In genomic region chr12:22287776-22288621, GRCh38 we compare ENCODE assay signal across 9 cellular contexts. TPM values are rescaled to one million over a fixed set of nuclear protein-coding genes. Genes with fewer than 3 reads are reported as not detected.
A peak's percentile ranks its signal among the peaks of the same experiment; 100 is the strongest.
DNase-seq lines count a peak whose midpoint lies in the region; ATAC-seq and TF ChIP-seq lines count a peak whose summit lies in the region.
"Had no signal": no experiment of that assay in that cellular context is flagged by ENCODE, and none has a peak within 500 bp of the region (broad histone marks: within the 10 kb centered on the region; RNA-seq: fewer than 3 reads in every experiment).

No MANE protein-coding gene starts in this region.

- TF ChIP-seq CTCF in brain (conservative IDR thresholded peaks at IDR 0.05) (no peak), GM20000 (IDR thresholded peaks at IDR 0.05; ENCODE audit: extremely low read depth, missing control alignments) (no peak), lower leg skin (IDR thresholded peaks at IDR 0.05) (no peak)

- no peak overlapping the region for H3K4me3 Mint-ChIP-seq in brain

- intact Hi-C loops in lower leg skin (cut with DNase I; ENCODE audit: low total_unique reads) = no loop called here

- no peak for ATAC-seq in HG03159 (IDR thresholded peaks at IDR 0.05; ENCODE audit: unreplicated experiment)

- DNase-seq in GM03348 (ENCODE audit: low spot score) = peak; percentile 53
- peak; percentile 33 for DNase-seq in NCI-H345 treated with DMSO at 0.1 percent for 48 hours (lab: John Stamatoyannopoulos, UW; ENCODE audit: unreplicated experiment)
- DNase-seq in retina = peak; percentile 9
- no peak for DNase-seq in GM20000 (ENCODE audit: low spot score)
- DNase-seq in lower leg skin (ENCODE audit: low spot score in 2 of 2) = no peak
- no peak for DNase-seq in NK-92 treated with Interleukin-12 subunit alpha and Interleukin-12 subunit beta, amount 100 ng/mL, for 24 hours (lab: John Stamatoyannopoulos, UW)
- DNase-seq: sigmoid colon had no signal

- H3K27me3 Mint-ChIP-seq in brain = no peaks in the 10 kb centered on the region

- no peak for TF ChIP-seq POLR2A in lower leg skin (IDR thresholded peaks at IDR 0.05)

- peaks cover 0 to 4% (median 0%) of the 10 kb centered on the region in 5 experiments for H3K9me3 Mint-ChIP-seq in brain

- peaks cover 27% of the 10 kb centered on the region for H3K4me1 Mint-ChIP-seq in brain

- peak overlapping the region in 3 of 5 experiments; percentile 65 to 85 (median 81) for H3K27ac Mint-ChIP-seq in brain

- peaks cover 44% of the 10 kb centered on the region for H3K36me3 Mint-ChIP-seq in brain

- 50 to 57% methylated on average over 11 of the region's 11 CpGs for WGBS in lower leg skin, 2 donors

- no peak overlapping the region for H3K4me3 ChIP-seq in lower leg skin (ENCODE audit: low read depth, poor library complexity, severe bottlenecking)
- H3K4me3 ChIP-seq: sigmoid colon had no signal

RNA-seq across cellular contexts. Expression of gene ST8SIA1, which starts 46.5 kb away (rescaled TPM):
- 1.6 TPM for polyA plus RNA-seq in brain (ENCODE audit: insufficient read depth, low read depth, low replicate concordance)
- 1 to 10 TPM; 2.6 to 9.5 (median 7.3) TPM for total RNA-seq in lower leg skin

Comparison
In these comparisons a context has a peak if more than half of its experiments do, and no peak if none do; other contexts are left out.
1. DNase-seq: peak in GM03348 (single experiment), NCI-H345 treated with DMSO at 0.1 percent for 48 hours (single experiment) and retina (single experiment); none in GM20000 (single experiment), lower leg skin (0 of 2) and NK-92 treated with Interleukin-12 subunit alpha and Interleukin-12 subunit beta, amount 100 ng/mL, for 24 hours (single experiment).